In the genomic region with DNA sequence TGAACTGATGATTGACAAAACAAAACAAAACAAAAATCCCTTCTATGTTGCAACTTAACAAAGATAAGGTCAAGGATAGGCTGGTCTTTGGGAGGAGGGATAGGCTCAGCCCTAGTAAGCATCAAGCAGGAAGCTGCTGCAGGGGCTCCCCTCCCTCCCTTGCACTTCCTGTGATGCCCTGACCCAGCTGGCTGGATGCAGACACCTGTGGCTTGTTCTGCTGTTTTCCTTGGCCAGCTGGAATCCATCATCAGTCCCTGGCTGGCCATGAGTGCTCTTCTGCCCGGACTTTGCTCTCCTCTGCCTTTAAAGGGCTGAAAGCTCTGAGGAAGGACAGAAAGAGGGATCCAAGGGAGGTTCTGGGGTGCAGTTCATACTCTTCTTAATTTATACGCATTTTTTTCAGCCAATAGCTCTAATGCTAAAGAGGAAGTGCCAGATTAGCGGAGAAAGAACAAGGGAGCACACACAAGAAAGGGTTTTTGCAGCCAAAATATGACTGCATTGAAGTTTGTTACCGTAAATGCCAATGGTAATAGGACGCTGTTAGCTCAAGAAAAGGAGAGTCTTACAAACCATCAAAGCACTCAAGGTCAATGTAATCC, we compare ENCODE assay signal across 14 cellular contexts. TPM values are rescaled to one million over a fixed set of nuclear protein-coding genes. Genes with fewer than 3 reads are reported as not detected.
DNase-seq lines count a peak whose midpoint lies in the region; ATAC-seq and TF ChIP-seq lines count a peak whose summit lies in the region.
"Had no signal": no experiment of that assay in that cellular context is flagged by ENCODE, and none has a peak within 500 bp of the region (broad histone marks: within the 10 kb centered on the region; RNA-seq: fewer than 3 reads in every experiment).

No MANE protein-coding gene starts in this region.

- no peaks in the 10 kb centered on the region for H3K9me2 ChIP-seq in OCI-LY7 (ENCODE audit: insufficient read depth, low read length)

- H3K27ac ChIP-seq in SJSA1 (0 out of 2 replicates have a peak overlapping the region, but pooled peaks have one; percentile 11), OCI-LY7 (ENCODE audit: low read depth, low read length, poor library complexity, severe bottlenecking) (no peak overlapping the region), right atrium auricular region (no peak overlapping the region)
- no peak overlapping the region for H3K27ac ChIP-seq in CD8-positive, alpha-beta T cell (ENCODE audit: low read depth, low read length)

- no peaks in the 10 kb centered on the region for H3K79me2 ChIP-seq in OCI-LY7 (ENCODE audit: insufficient read depth, low read depth, low read length)

- peaks cover 24% of the 10 kb centered on the region for H3K4me1 Mint-ChIP-seq in HFFc6 (ENCODE audit: low read depth)
- no peaks in the 10 kb centered on the region for H3K4me1 Mint-ChIP-seq in activated CD8-positive, alpha-beta T cell treated with anti-CD3 and anti-CD28 coated beads, Interleukin-2, amount 10 ng/mL, durations not matched to agents 7 days and 5 days (ENCODE audit: low read depth)
- peaks cover 1% of the 10 kb centered on the region for H3K4me1 Mint-ChIP-seq in CD8-positive, alpha-beta T cell (ENCODE audit: low read depth)

- no peaks in the 10 kb centered on the region for H3K9me3 Mint-ChIP-seq in HFFc6
- no peaks in the 10 kb centered on the region for H3K9me3 Mint-ChIP-seq in activated CD8-positive, alpha-beta T cell treated with anti-CD3 and anti-CD28 coated beads, Interleukin-2, amount 10 ng/mL, durations not matched to agents 7 days and 5 days (ENCODE audit: insufficient read depth)
- no peaks in the 10 kb centered on the region for H3K9me3 Mint-ChIP-seq in CD8-positive, alpha-beta T cell

- no peak for ATAC-seq in activated CD8-positive, alpha-beta T cell treated with anti-CD3 and anti-CD28 coated beads, Interleukin-2, amount 10 ng/mL, durations not matched to agents 7 days and 5 days
- ATAC-seq in CD8-positive, alpha-beta T cell: no peak

- POLR2A ChIA-PET in OCI-LY7 (lab: Charles Lee): interaction anchor here (0.6 kb wide), 1 partner anchor 1089 kb away, joined by 3 read pairs; no protein-coding TSS in a partner anchor
- POLR2A ChIA-PET in activated CD8-positive, alpha-beta T cell treated with anti-CD3 and anti-CD28 coated beads, Interleukin-2, amount 10 ng/mL, durations not matched to agents 7 days and 5 days (lab: Charles Lee): no interaction called here
- POLR2A ChIA-PET in CD8-positive, alpha-beta T cell (lab: Charles Lee): no interaction called here

- peak overlapping the region; percentile 44 for H3K27ac Mint-ChIP-seq in HFFc6
- no peak overlapping the region for H3K27ac Mint-ChIP-seq in activated CD8-positive, alpha-beta T cell treated with anti-CD3 and anti-CD28 coated beads, Interleukin-2, amount 10 ng/mL, durations not matched to agents 7 days and 5 days
- H3K27ac Mint-ChIP-seq in CD8-positive, alpha-beta T cell: no peak overlapping the region

- H2AFZ ChIP-seq in OCI-LY7 (ENCODE audit: low read length): no peak overlapping the region

- no peak overlapping the region for H3K4me2 ChIP-seq in OCI-LY7 (ENCODE audit: low read length)

- no TSS peak for BruUV-seq in OCI-LY7 (replicated peaks; lab: Mats Ljungman, UMichigan)

- no peaks in the 10 kb centered on the region for H3K27me3 ChIP-seq in SJSA1 (replicated peaks)
- no peaks in the 10 kb centered on the region for H3K27me3 ChIP-seq in right atrium auricular region
- H3K27me3 ChIP-seq in CD8-positive, alpha-beta T cell (ENCODE audit: insufficient read depth, low read length): no peaks in the 10 kb centered on the region

- CTCF ChIA-PET in OCI-LY7 (lab: Charles Lee; ENCODE audit: unreplicated experiment): no interaction called here
- CTCF ChIA-PET in activated CD8-positive, alpha-beta T cell treated with anti-CD3 and anti-CD28 coated beads, Interleukin-2, amount 10 ng/mL, durations not matched to agents 7 days and 5 days (lab: Charles Lee): interaction anchor here (2.1 kb wide), 1 partner anchor 46 kb away, joined by 5 read pairs; no protein-coding TSS in a partner anchor
- CTCF ChIA-PET in CD8-positive, alpha-beta T cell (lab: Charles Lee): interaction anchor here (0.7 kb wide), 1 partner anchor 1788 kb away, joined by 3 read pairs; no protein-coding TSS in a partner anchor

- H3K4me3 ChIP-seq in AG10803 (ENCODE audit: low read length): no peak overlapping the region
- H3K4me3 ChIP-seq in SJSA1: no peak overlapping the region
- H3K4me3 ChIP-seq in OCI-LY7 (ENCODE audit: low read depth, low read length, poor library complexity, severe bottlenecking): no peak overlapping the region
- no peak overlapping the region for H3K4me3 ChIP-seq in right atrium auricular region
- no peak overlapping the region for H3K4me3 ChIP-seq in CD8-positive, alpha-beta T cell (ENCODE audit: low read depth, low read length)

- DNase-seq in AG10803 (ENCODE audit: low read depth) (peak; percentile 30), HFFc6 (no peak), SJSA1 (ENCODE audit: low read depth in 1 of 2, low spot score in 2 of 2) (no peak), iPS DF 19.7 (ENCODE audit: low read depth, low spot score) (peak; percentile 25), OCI-LY7 (ENCODE audit: low spot score) (no peak), right atrium auricular region (ENCODE audit: low spot score) (no peak)
- no peak for DNase-seq in activated CD8-positive, alpha-beta T cell treated with anti-CD3 and anti-CD28 coated beads, Interleukin-2, amount 10 ng/mL, durations not matched to agents 7 days and 5 days
- DNase-seq in CD8-positive, alpha-beta T cell: no peak
- DNase-seq: aorta, hippocampal formation had no signal

- peak overlapping the region; percentile 21 for H3K4me3 Mint-ChIP-seq in HFFc6
- H3K4me3 Mint-ChIP-seq in activated CD8-positive, alpha-beta T cell treated with anti-CD3 and anti-CD28 coated beads, Interleukin-2, amount 10 ng/mL, durations not matched to agents 7 days and 5 days: no peak overlapping the region
- no peak overlapping the region for H3K4me3 Mint-ChIP-seq in CD8-positive, alpha-beta T cell

- no peaks in the 10 kb centered on the region for H4K20me1 ChIP-seq in OCI-LY7 (ENCODE audit: insufficient read depth, low read length)

- TF ChIP-seq CTCF in AG10803 (conservative IDR thresholded peaks at IDR 0.05; ENCODE audit: low read length) (no peak), HFFc6 (IDR thresholded peaks at IDR 0.05) (no peak), OCI-LY7 (conservative IDR thresholded peaks at IDR 0.05; ENCODE audit: low read length) (no peak), right atrium auricular region (IDR thresholded peaks at IDR 0.05) (no peak)
- no peak for TF ChIP-seq CTCF in CD8-positive, alpha-beta T cell (IDR thresholded peaks at IDR 0.05)

- peaks cover 3% of the 10 kb centered on the region; the same call in 1 of the 2 replicates for H3K27me3 Mint-ChIP-seq in HFFc6 (ENCODE audit: insufficient read depth)
- H3K27me3 Mint-ChIP-seq in activated CD8-positive, alpha-beta T cell treated with anti-CD3 and anti-CD28 coated beads, Interleukin-2, amount 10 ng/mL, durations not matched to agents 7 days and 5 days (ENCODE audit: low read depth): peaks cover 5% of the 10 kb centered on the region
- H3K27me3 Mint-ChIP-seq in CD8-positive, alpha-beta T cell (ENCODE audit: low read depth): no peaks in the 10 kb centered on the region

- intact Hi-C loops in OCI-LY7 (cut with micrococcal nuclease; ENCODE audit: unreplicated experiment): no loop called here
- intact Hi-C loops in CD8-positive, alpha-beta T cell (cut with DNase I, micrococcal nuclease): no loop called here

- H3K36me3 Mint-ChIP-seq in HFFc6 (ENCODE audit: low read depth): peaks cover 5% of the 10 kb centered on the region
- H3K36me3 Mint-ChIP-seq in activated CD8-positive, alpha-beta T cell treated with anti-CD3 and anti-CD28 coated beads, Interleukin-2, amount 10 ng/mL, durations not matched to agents 7 days and 5 days (ENCODE audit: low read depth): no peaks in the 10 kb centered on the region
- H3K36me3 Mint-ChIP-seq in CD8-positive, alpha-beta T cell: no peaks in the 10 kb centered on the region

- H3K4me1 ChIP-seq in SJSA1 (replicated peaks): peaks cover 22% of the 10 kb centered on the region
- no peaks in the 10 kb centered on the region for H3K4me1 ChIP-seq in OCI-LY7 (ENCODE audit: insufficient read depth, low read length, poor library complexity, severe bottlenecking)
- H3K4me1 ChIP-seq in right atrium auricular region: no peaks in the 10 kb centered on the region
- no peaks in the 10 kb centered on the region for H3K4me1 ChIP-seq in CD8-positive, alpha-beta T cell (ENCODE audit: insufficient read depth, low read length)

- peaks cover 2% of the 10 kb centered on the region for H3K36me3 ChIP-seq in SJSA1
- H3K36me3 ChIP-seq in OCI-LY7 (ENCODE audit: insufficient read depth, low read length): no peaks in the 10 kb centered on the region
- H3K36me3 ChIP-seq in right atrium auricular region: peaks cover 4% of the 10 kb centered on the region
- no peaks in the 10 kb centered on the region for H3K36me3 ChIP-seq in CD8-positive, alpha-beta T cell (ENCODE audit: insufficient read depth, low read length)

- H3K9me3 ChIP-seq in SJSA1 (replicated peaks) (no peaks in the 10 kb centered on the region), OCI-LY7 (ENCODE audit: low read length) (no peaks in the 10 kb centered on the region), right atrium auricular region (no peaks in the 10 kb centered on the region)
- no peaks in the 10 kb centered on the region for H3K9me3 ChIP-seq in CD8-positive, alpha-beta T cell (ENCODE audit: low read length)

RNA-seq across cellular contexts. Expression of a gene that starts 19.9 kb away (rescaled TPM):
- total RNA-seq in HFFc6 (2021; fragmentation: NEBNext Ultra II Directional; extraction: Animal tissue kit (Norgen Biotek cat#: 25700)): not detected
- total RNA-seq in SJSA1 (2014; rRNA removed; shearing (Covaris generic)): not detected in 2 replicates
- not detected in 2 replicates for total RNA-seq in OCI-LY7 (2014; rRNA removed; shearing (Covaris generic))
- total RNA-seq in OCI-LY7 (2022) (not detected in 2 replicates), right atrium auricular region (not detected)
- total RNA-seq in activated CD8-positive, alpha-beta T cell treated with anti-CD3 and anti-CD28 coated beads, Interleukin-2, amount 10 ng/mL, durations not matched to agents 7 days and 5 days: not detected
- total RNA-seq in CD8-positive, alpha-beta T cell: not detected
- total RNA-seq: aorta, mammary epithelial cell, NCI-H460, pulmonary artery endothelial cell, SK-MEL-5 had no signal

Comparison
In these comparisons a context has a peak if more than half of its experiments do, and no peak if none do; other contexts are left out.
1. DNase-seq: peak in AG10803 (single experiment) and iPS DF 19.7 (single experiment); none in HFFc6 (single experiment), SJSA1 (0 of 2), OCI-LY7 (single experiment), right atrium auricular region (single experiment), activated CD8-positive, alpha-beta T cell treated with anti-CD3 and anti-CD28 coated beads, Interleukin-2, amount 10 ng/mL, durations not matched to agents 7 days and 5 days (single experiment) and CD8-positive, alpha-beta T cell (0 of 7).